9 cellular contexts compared by ENCODE assay signal in the genomic region with DNA sequence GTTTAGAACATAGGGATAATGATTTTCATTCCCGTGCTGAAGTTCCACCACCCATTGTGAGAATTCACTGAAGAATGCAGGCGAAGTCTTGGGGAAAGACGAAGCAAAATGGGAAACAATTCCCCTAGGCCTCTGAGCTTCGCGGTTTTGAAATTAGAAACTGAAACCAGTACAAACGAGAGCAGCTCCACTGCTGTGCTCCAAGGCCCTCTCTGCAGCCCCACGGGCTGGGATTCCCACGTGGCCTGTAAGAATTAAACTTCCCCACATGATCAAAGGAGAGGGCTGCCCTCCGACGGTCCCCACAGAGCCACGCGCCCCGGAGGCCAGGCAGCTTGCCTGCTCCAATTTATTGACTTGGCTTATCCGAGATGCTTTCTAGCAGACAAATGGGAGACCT.
DNase-seq lines count a peak whose midpoint lies in the region; ATAC-seq lines count a peak whose summit lies in the region.
"Had no signal": no experiment of that assay in that cellular context is flagged by ENCODE, and none has a peak within 500 bp of the region (broad histone marks: within the 10 kb centered on the region; RNA-seq: fewer than 3 reads in every experiment).

No MANE protein-coding gene starts in this region.

- no peaks in the 10 kb centered on the region for H3K9me3 ChIP-seq in adipocyte (ENCODE audit: control insufficient read depth, low read length)

- H3K27ac ChIP-seq in substantia nigra (ENCODE audit: low read depth, low read length, poor library complexity, severe bottlenecking): no peak overlapping the region
- H3K27ac ChIP-seq: 22Rv1 had no signal

- DNase-seq in DMS 273 (lab: John Stamatoyannopoulos, UW; ENCODE audit: unreplicated experiment) (peak; percentile 1), DMS 273 treated with DMSO at 0.1 percent for 48 hours (lab: John Stamatoyannopoulos, UW) (no peak), adipocyte (ENCODE audit: low read depth) (peak; percentile 93), iPS-NIHi7 (ENCODE audit: extremely low spot score) (peak; percentile 26), substantia nigra (lab: John Stamatoyannopoulos, UW) (peak in 41 of 49 donors; percentile 2 to 70 (median 22)), NCI-H510A treated with DMSO at 0.1 percent for 48 hours (lab: John Stamatoyannopoulos, UW) (no peak)
- no peak for DNase-seq in activated CD8-positive, alpha-beta memory T cell treated with anti-CD3 and anti-CD28 coated beads, Interleukin-2, amount 50 U/mL, for 48 hours

- H3K4me1 ChIP-seq in adipocyte (ENCODE audit: control insufficient read depth, insufficient read depth, low read length): peaks cover 28% of the 10 kb centered on the region

- H3K9ac ChIP-seq in adipocyte (ENCODE audit: low read length): peak overlapping the region; percentile 83

- H3K27me3 ChIP-seq in adipocyte (replicated peaks; ENCODE audit: control insufficient read depth, insufficient read depth, low read length): no peaks in the 10 kb centered on the region

- peak overlapping the region; percentile 75 for H3K4me3 ChIP-seq in adipocyte (ENCODE audit: low read length)

- ATAC-seq in HG02623 (IDR thresholded peaks at IDR 0.05; ENCODE audit: unreplicated experiment): no peak

- no peaks in the 10 kb centered on the region for H3K36me3 ChIP-seq in adipocyte (ENCODE audit: control insufficient read depth, insufficient read depth, low read length, severe bottlenecking)

Comparison
In these comparisons a context has a peak if more than half of its experiments do, and no peak if none do; other contexts are left out.
1. DNase-seq: peak in DMS 273 (single experiment), adipocyte (single experiment), iPS-NIHi7 (single experiment) and substantia nigra (41 of 49); none in DMS 273 treated with DMSO at 0.1 percent for 48 hours (single experiment), NCI-H510A treated with DMSO at 0.1 percent for 48 hours (single experiment) and activated CD8-positive, alpha-beta memory T cell treated with anti-CD3 and anti-CD28 coated beads, Interleukin-2, amount 50 U/mL, for 48 hours (single experiment).